Comparison of ENCODE assay signal across 1 cellular context in genomic region chr15:95368211-95368610, GRCh38.
A peak's percentile ranks its signal among the peaks of the same experiment; 100 is the strongest.
TF ChIP-seq lines count a peak whose summit lies in the region.

No MANE protein-coding gene starts in this region.

TF ChIP-seq in endothelial cell of umbilical vein, 7 proteins besides CTCF, POLR2A, EP300 and RAD21:
- no peak for TF ChIP-seq MAX (IDR thresholded peaks at IDR 0.05; ENCODE audit: insufficient read depth, insufficient read length)
- no peak for TF ChIP-seq MYC (IDR thresholded peaks at IDR 0.05; ENCODE audit: low read depth, low read length)
- TF ChIP-seq POLR2AphosphoS5 (IDR thresholded peaks at IDR 0.05; ENCODE audit: insufficient read depth, low read depth, low read length): no peak
- TF ChIP-seq GATA2 (IDR thresholded peaks at IDR 0.05; ENCODE audit: insufficient read depth, insufficient read length, low read depth, low read length): no peak
- TF ChIP-seq EZH2 (IDR thresholded peaks at IDR 0.05; ENCODE audit: borderline replicate concordance, low read depth, low read length, severe bottlenecking): no peak
- TF ChIP-seq FOS (IDR thresholded peaks at IDR 0.05; ENCODE audit: borderline replicate concordance, insufficient read depth, low read length): peak; percentile 42
- peak; percentile 25 for TF ChIP-seq JUN (IDR thresholded peaks at IDR 0.05; ENCODE audit: borderline replicate concordance, insufficient read depth, insufficient read length, low read depth)
